10 cellular contexts compared by ENCODE assay signal in genomic region chr16:3577302-3577752, GRCh38. TPM values are rescaled to one million over a fixed set of nuclear protein-coding genes. Genes with fewer than 3 reads are reported as not detected.
DNase-seq lines count a peak whose midpoint lies in the region; ATAC-seq and TF ChIP-seq lines count a peak whose summit lies in the region.
"Had no signal": no experiment of that assay in that cellular context is flagged by ENCODE, and none has a peak within 500 bp of the region (broad histone marks: within the 10 kb centered on the region; RNA-seq: fewer than 3 reads in every experiment).

A gene with protein sequence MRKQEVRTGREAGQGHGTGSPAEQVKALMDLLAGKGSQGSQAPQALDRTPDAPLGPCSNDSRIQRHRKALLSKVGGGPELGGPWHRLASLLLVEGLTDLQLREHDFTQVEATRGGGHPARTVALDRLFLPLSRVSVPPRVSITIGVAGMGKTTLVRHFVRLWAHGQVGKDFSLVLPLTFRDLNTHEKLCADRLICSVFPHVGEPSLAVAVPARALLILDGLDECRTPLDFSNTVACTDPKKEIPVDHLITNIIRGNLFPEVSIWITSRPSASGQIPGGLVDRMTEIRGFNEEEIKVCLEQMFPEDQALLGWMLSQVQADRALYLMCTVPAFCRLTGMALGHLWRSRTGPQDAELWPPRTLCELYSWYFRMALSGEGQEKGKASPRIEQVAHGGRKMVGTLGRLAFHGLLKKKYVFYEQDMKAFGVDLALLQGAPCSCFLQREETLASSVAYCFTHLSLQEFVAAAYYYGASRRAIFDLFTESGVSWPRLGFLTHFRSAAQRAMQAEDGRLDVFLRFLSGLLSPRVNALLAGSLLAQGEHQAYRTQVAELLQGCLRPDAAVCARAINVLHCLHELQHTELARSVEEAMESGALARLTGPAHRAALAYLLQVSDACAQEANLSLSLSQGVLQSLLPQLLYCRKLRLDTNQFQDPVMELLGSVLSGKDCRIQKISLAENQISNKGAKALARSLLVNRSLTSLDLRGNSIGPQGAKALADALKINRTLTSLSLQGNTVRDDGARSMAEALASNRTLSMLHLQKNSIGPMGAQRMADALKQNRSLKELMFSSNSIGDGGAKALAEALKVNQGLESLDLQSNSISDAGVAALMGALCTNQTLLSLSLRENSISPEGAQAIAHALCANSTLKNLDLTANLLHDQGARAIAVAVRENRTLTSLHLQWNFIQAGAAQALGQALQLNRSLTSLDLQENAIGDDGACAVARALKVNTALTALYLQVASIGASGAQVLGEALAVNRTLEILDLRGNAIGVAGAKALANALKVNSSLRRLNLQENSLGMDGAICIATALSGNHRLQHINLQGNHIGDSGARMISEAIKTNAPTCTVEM (minus strand): TSS chr16:3577403. CDS start chr16:3565036, 12,367 bp downstream.

- peaks cover 5 to 50% (median 28%) of the 10 kb centered on the region in 11 experiments; a peak in 20 of 22 replicates for H3K36me3 ChIP-seq in BLaER1 treated with 17β-estradiol and CSF1 and Interleukin-3, amounts not matched to agents 10 nM and 100 nM
- 0 out of 2 replicates have a peak, but pooled peaks cover 7% of the 10 kb centered on the region for H3K36me3 ChIP-seq in KOPT-K1 (ENCODE audit: insufficient read depth, low read length)

- H3K36me3 Mint-ChIP-seq in progenitor cell of endocrine pancreas (ENCODE audit: insufficient read depth) = no peaks in the 10 kb centered on the region

- H3K27me3 Mint-ChIP-seq in progenitor cell of endocrine pancreas = no peaks in the 10 kb centered on the region

- no peak for TF ChIP-seq CTCF in progenitor cell of endocrine pancreas (IDR thresholded peaks at IDR 0.05; ENCODE audit: unreplicated experiment)

- peak; percentile 17 for DNase-seq in activated T-cell treated with anti-CD3 and anti-CD28 coated beads for 24 hours (ENCODE audit: low read depth)
- peak; percentile 16 to 19 for DNase-seq in lung microvascular endothelial cell (ENCODE audit: low read depth in 2 of 2)
- DNase-seq in HUDEP-2 (lab: John Stamatoyannopoulos, UW; ENCODE audit: unreplicated experiment in 76 of 76) = no peak
- no peak for DNase-seq in AG08395 (ENCODE audit: low spot score)
- no peak for DNase-seq in progenitor cell of endocrine pancreas (ENCODE audit: low spot score, unreplicated experiment)
- DNase-seq: right cardiac atrium had no signal

- H3K4me3 Mint-ChIP-seq in progenitor cell of endocrine pancreas (ENCODE audit: low read depth) = no peak within 1 kb of the TSS

- no peak for ATAC-seq in HG03432 (IDR thresholded peaks at IDR 0.05; ENCODE audit: unreplicated experiment)

- H3K27me3 ChIP-seq in BLaER1 treated with 17β-estradiol and CSF1 and Interleukin-3, amounts not matched to agents 10 nM and 100 nM = no peaks in the 10 kb centered on the region

- H3K4me1 ChIP-seq in BLaER1 treated with 17β-estradiol and CSF1 and Interleukin-3, amounts not matched to agents 10 nM and 100 nM = peaks cover 64 to 94% (median 83%) of the 10 kb centered on the region in 10 experiments

- H3K9me3 Mint-ChIP-seq in progenitor cell of endocrine pancreas (ENCODE audit: low read depth) = no peaks in the 10 kb centered on the region

- H3K27ac Mint-ChIP-seq in progenitor cell of endocrine pancreas = no peak within 1 kb of the TSS

- H3K27ac ChIP-seq in BLaER1 treated with 17β-estradiol and CSF1 and Interleukin-3, amounts not matched to agents 10 nM and 100 nM = peak within 1 kb of the TSS in 10 of 11 experiments; percentile 23 to 95 (median 84); a peak in 19 of 22 replicates
- H3K27ac ChIP-seq in KOPT-K1 (ENCODE audit: low read depth, low read length, poor library complexity, severe bottlenecking) = peak within 1 kb of the TSS; percentile 87

- H4K20me1 ChIP-seq in BLaER1 treated with 17β-estradiol and CSF1 and Interleukin-3, amounts not matched to agents 10 nM and 100 nM = peaks cover 0 to 46% (median 36%) of the 10 kb centered on the region in 11 experiments; a peak in 17 of 22 replicates

- H3K4me2 ChIP-seq in BLaER1 treated with 17β-estradiol and CSF1 and Interleukin-3, amounts not matched to agents 10 nM and 100 nM = peak within 1 kb of the TSS; percentile 94 to 100 (median 97)

- peak within 1 kb of the TSS; percentile 38 to 88 (median 81); a peak in 20 of 22 replicates for H3K9ac ChIP-seq in BLaER1 treated with 17β-estradiol and CSF1 and Interleukin-3, amounts not matched to agents 10 nM and 100 nM

- H3K4me3 ChIP-seq in BLaER1 treated with 17β-estradiol and CSF1 and Interleukin-3, amounts not matched to agents 10 nM and 100 nM = peak within 1 kb of the TSS; percentile 15 to 84 (median 74); a peak in 19 of 20 replicates

- peaks cover 0 to 6% (median under 1%) of the 10 kb centered on the region in 11 experiments; a peak in 9 of 22 replicates for H3K9me3 ChIP-seq in BLaER1 treated with 17β-estradiol and CSF1 and Interleukin-3, amounts not matched to agents 10 nM and 100 nM (replicated peaks in 1 of 11)
- H3K9me3 ChIP-seq in KOPT-K1 (ENCODE audit: insufficient read depth, low read length, poor library complexity, severe bottlenecking) = no peaks in the 10 kb centered on the region

- no peaks in the 10 kb centered on the region for H3K4me1 Mint-ChIP-seq in progenitor cell of endocrine pancreas (ENCODE audit: low read depth)

RNA-seq across cellular contexts. Expression of the gene that starts here (rescaled TPM):
- total RNA-seq in lung microvascular endothelial cell (2.6 and 2.8 TPM in 2 replicates), progenitor cell of endocrine pancreas (0.14 and 0.38 TPM in 2 replicates)
- total RNA-seq: M059J had no signal

Comparison
In these comparisons a context has a peak if more than half of its experiments do, and no peak if none do; other contexts are left out.
1. DNase-seq: peak in activated T-cell treated with anti-CD3 and anti-CD28 coated beads for 24 hours (single experiment) and lung microvascular endothelial cell (2 of 2); none in HUDEP-2 (0 of 76), AG08395 (single experiment) and progenitor cell of endocrine pancreas (single experiment).